8 cellular contexts compared by ENCODE assay signal in the genomic region with DNA sequence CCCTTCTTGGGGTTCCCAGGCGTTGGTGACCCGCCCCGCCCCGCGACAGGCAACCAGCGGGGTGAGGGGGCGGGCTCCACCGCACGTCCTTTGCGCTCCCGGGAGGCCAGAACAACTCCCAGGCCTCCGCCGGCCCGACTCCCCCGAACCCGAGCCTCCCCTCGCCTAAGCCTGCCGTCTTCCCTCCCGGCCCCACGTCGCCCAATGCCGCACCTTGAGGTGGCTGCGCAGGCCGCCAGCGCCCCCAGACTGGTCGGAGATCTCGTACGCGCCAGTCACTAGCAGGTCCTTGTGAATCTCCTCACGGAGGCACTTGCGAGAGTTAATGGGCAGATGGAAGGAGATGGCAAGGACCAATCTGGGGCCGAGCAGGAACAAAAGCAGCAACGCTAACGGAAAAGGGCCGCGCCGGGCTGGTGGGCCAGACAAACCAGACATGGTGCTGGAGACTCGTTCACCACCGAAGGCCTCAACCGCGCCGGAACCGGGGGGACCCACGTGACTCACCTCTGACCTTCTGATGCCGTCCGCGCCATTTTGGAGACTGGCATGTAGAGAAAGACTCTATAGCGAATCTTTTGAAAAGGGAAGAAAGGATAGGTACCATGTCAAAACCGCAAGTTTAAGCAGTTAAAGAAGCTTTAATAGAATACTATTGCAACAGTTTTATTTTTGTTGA. TPM values are rescaled to one million over a fixed set of nuclear protein-coding genes. Genes with fewer than 3 reads are reported as not detected.
DNase-seq lines count a peak whose midpoint lies in the region; ATAC-seq and TF ChIP-seq lines count a peak whose summit lies in the region.

A gene (minus strand): TSS at position 471 of the 679 bp plus-strand sequence. CDS start 33 bp downstream, at position 438.

- H3K4me1 Mint-ChIP-seq in mesothelial cell of epicardium = peaks cover 21% of the 10 kb centered on the region

- peaks cover 0 to 31% (median 21%) of the 10 kb centered on the region in 11 experiments; a peak in 11 of 22 replicates for H3K36me3 ChIP-seq in BLaER1 treated with 17β-estradiol and CSF1 and Interleukin-3, amounts not matched to agents 10 nM and 100 nM

- H3K4me3 ChIP-seq in BLaER1 treated with 17β-estradiol and CSF1 and Interleukin-3, amounts not matched to agents 10 nM and 100 nM = peak within 1 kb of the TSS; percentile 70 to 90 (median 83)

- in situ Hi-C loops in endometrial microvascular endothelial cells (cut with HindIII; ENCODE audit: inconsistent ontology term, low pct_unique_long_range_greater_than_20kb, low sequenced_read_pairs) = no loop called here

- peaks cover 37 to 75% (median 49%) of the 10 kb centered on the region in 10 experiments for H3K4me1 ChIP-seq in BLaER1 treated with 17β-estradiol and CSF1 and Interleukin-3, amounts not matched to agents 10 nM and 100 nM

- no peaks in the 10 kb centered on the region for H3K27me3 ChIP-seq in BLaER1 treated with 17β-estradiol and CSF1 and Interleukin-3, amounts not matched to agents 10 nM and 100 nM

- TF ChIP-seq CTCF in mesothelial cell of epicardium (IDR thresholded peaks at IDR 0.05; ENCODE audit: unreplicated experiment) = no peak

- H3K9ac ChIP-seq in BLaER1 treated with 17β-estradiol and CSF1 and Interleukin-3, amounts not matched to agents 10 nM and 100 nM = peak within 1 kb of the TSS; percentile 92 to 100 (median 97)

- peaks cover 0 to 4% (median 0%) of the 10 kb centered on the region in 11 experiments; a peak in 1 of 22 replicates for H3K9me3 ChIP-seq in BLaER1 treated with 17β-estradiol and CSF1 and Interleukin-3, amounts not matched to agents 10 nM and 100 nM (replicated peaks in 1 of 11)

- peak within 1 kb of the TSS; percentile 70 to 96 (median 82) for H3K4me2 ChIP-seq in BLaER1 treated with 17β-estradiol and CSF1 and Interleukin-3, amounts not matched to agents 10 nM and 100 nM

- peak within 1 kb of the TSS; percentile 100 for H3K27ac Mint-ChIP-seq in mesothelial cell of epicardium

- H3K27me3 Mint-ChIP-seq in mesothelial cell of epicardium (ENCODE audit: low read depth) = no peaks in the 10 kb centered on the region

- DNase-seq in NCI-H774 (lab: John Stamatoyannopoulos, UW) (peak; percentile 81), mesothelial cell of epicardium (ENCODE audit: low spot score in 2 of 2, unreplicated experiment in 2 of 2) (peak; percentile 73 to 91)
- peak; percentile 86 for DNase-seq in activated CD8-positive, alpha-beta memory T cell treated with anti-CD3 and anti-CD28 coated beads, Interleukin-2, amount 50 U/mL, for 1 hour (ENCODE audit: extremely low read depth)
- DNase-seq in stimulated activated CD8-positive, alpha-beta memory T cell treated with anti-CD3 and anti-CD28 coated beads, Interleukin-15, amount 100 ng/mL, for 48 hours (ENCODE audit: low read depth in 2 of 2) = peak; percentile 78 to 80

- no peaks in the 10 kb centered on the region for H3K9me3 Mint-ChIP-seq in mesothelial cell of epicardium

- no peaks in the 10 kb centered on the region for H3K36me3 Mint-ChIP-seq in mesothelial cell of epicardium

- ATAC-seq in GM19043 (IDR thresholded peaks at IDR 0.05; ENCODE audit: low read depth, unreplicated experiment) (peak; percentile 62), HG03354 (IDR thresholded peaks at IDR 0.05; ENCODE audit: poor library complexity, severe bottlenecking, unreplicated experiment) (peak; percentile 76)

- peak within 1 kb of the TSS; percentile 89 to 100 (median 97) for H3K27ac ChIP-seq in BLaER1 treated with 17β-estradiol and CSF1 and Interleukin-3, amounts not matched to agents 10 nM and 100 nM

- peaks cover 14 to 39% (median 37%) of the 10 kb centered on the region in 11 experiments; a peak in 20 of 22 replicates for H4K20me1 ChIP-seq in BLaER1 treated with 17β-estradiol and CSF1 and Interleukin-3, amounts not matched to agents 10 nM and 100 nM

- H3K4me3 Mint-ChIP-seq in mesothelial cell of epicardium = peak within 1 kb of the TSS; percentile 98

RNA-seq across cellular contexts. Expression of the gene that starts here (rescaled TPM):
- total RNA-seq in endometrial microvascular endothelial cells (ENCODE audit: inconsistent ontology term) = 325 TPM
- total RNA-seq in mesothelial cell of epicardium = 237 to 242 TPM (median 241 TPM) in 3 replicates

Comparison
In these comparisons a context has a peak if more than half of its experiments do, and no peak if none do; other contexts are left out.
1. Peak in every context shown above with its lines: DNase-seq, ATAC-seq, H3K4me3 ChIP-seq and H3K27ac ChIP-seq.